Comparison of ENCODE assay signal across 2 cellular contexts in the genomic region with DNA sequence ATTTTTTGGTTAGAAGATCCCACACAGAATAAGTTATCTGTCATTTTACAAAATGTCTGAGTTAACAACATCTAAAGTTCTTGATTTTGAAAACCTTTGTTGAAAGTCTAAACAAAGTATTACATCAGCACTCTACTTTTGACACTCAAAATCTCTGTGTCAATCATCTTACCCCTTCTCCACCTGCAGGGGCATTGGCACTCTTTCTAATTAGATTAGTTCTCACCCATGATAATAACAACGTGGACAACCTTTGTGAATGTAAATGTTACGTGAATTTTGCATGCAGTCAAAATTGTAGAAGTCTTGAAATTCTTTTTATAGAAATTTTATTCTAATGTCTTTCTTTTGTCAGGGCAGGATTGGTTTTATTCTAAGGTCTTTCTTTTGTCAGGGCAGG.
TF ChIP-seq lines count a peak whose summit lies in the region.

No MANE protein-coding gene starts in this region.

TF ChIP-seq in HEK293T, 16 proteins besides CTCF, POLR2A, EP300 and RAD21 (continued from another document):
- TF ChIP-seq, protein P1, sequence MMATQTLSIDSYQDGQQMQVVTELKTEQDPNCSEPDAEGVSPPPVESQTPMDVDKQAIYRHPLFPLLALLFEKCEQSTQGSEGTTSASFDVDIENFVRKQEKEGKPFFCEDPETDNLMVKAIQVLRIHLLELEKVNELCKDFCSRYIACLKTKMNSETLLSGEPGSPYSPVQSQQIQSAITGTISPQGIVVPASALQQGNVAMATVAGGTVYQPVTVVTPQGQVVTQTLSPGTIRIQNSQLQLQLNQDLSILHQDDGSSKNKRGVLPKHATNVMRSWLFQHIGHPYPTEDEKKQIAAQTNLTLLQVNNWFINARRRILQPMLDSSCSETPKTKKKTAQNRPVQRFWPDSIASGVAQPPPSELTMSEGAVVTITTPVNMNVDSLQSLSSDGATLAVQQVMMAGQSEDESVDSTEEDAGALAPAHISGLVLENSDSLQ (IDR thresholded peaks at IDR 0.05) = peak; percentile 45
TF ChIP-seq in HEK293T: peak in this region for 1.

TF ChIP-seq in GM12878, 131 proteins besides CTCF, POLR2A, EP300 and RAD21 (continued from another document):
- TF ChIP-seq, protein P1 (IDR thresholded peaks at IDR 0.05) = peak; percentile 51; the same call in 1 of the 2 replicates
